ENCODE assay signal across 22 cellular contexts in the genomic region with DNA sequence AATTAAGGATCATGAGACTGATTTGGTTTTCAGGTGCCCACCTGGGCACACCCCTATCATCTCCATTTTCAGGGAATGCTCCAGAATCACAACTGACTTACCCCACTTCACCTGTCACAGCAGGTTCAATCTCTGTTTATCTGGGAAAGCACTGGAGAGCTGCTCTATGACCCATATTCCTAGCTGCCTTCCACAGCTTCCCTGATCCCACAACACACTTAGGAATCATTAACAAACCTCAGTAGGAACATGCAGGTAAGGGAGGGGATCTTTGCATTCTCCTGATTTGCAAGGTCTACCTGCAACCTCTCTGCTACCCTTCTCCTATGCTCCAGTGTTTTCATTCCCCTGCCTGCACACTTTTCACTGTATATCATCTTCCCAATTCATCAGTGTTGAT. TPM values are rescaled to one million over a fixed set of nuclear protein-coding genes. Genes with fewer than 3 reads are reported as not detected.
DNase-seq lines count a peak whose midpoint lies in the region; ATAC-seq, FAIRE-seq and TF ChIP-seq lines count a peak whose summit lies in the region.
"Had no signal": no experiment of that assay in that cellular context is flagged by ENCODE, and none has a peak within 500 bp of the region (broad histone marks: within the 10 kb centered on the region; RNA-seq: fewer than 3 reads in every experiment).

No MANE protein-coding gene starts in this region.

- H3K9me3 ChIP-seq in Peyer's patch (peaks cover 0 to 5% (median 0%) of the 10 kb centered on the region in 4 donors), liver (ENCODE audit: control insufficient read depth in 4 of 4, low read length in 3 of 4) (peaks cover 0 to 15% (median 0%) of the 10 kb centered on the region in 4 donors), small intestine (ENCODE audit: control insufficient read depth, low read depth) (peaks cover 3% of the 10 kb centered on the region), PC-9 (ENCODE audit: insufficient read depth, low read depth) (0 out of 2 replicates have a peak, but pooled peaks cover 5% of the 10 kb centered on the region), H9 (ENCODE audit: control insufficient read depth, low read depth, low read length) (no peaks in the 10 kb centered on the region)

- H3K4me1 Mint-ChIP-seq in H9: no peaks in the 10 kb centered on the region
- H3K4me1 Mint-ChIP-seq in activated naive CD8-positive, alpha-beta T cell treated with anti-CD3 and anti-CD28 coated beads, Interleukin-2, amount 50 U/mL, for 24 hours: no peaks in the 10 kb centered on the region

- H2BK20ac ChIP-seq in H9 (ENCODE audit: low read depth, low read length, poor library complexity, severe bottlenecking): no peak overlapping the region

- H3K4ac ChIP-seq in H9 (ENCODE audit: low read depth, low read length): no peak overlapping the region

- H3K79me1 ChIP-seq in H9 (ENCODE audit: insufficient read depth, low read depth, low read length, poor library complexity, severe bottlenecking): no peaks in the 10 kb centered on the region

- H4K8ac ChIP-seq in H9 (replicated peaks; ENCODE audit: insufficient read length, low read depth, low read length): no peak overlapping the region

- no peak for FAIRE-seq in small intestine (lab: Jason Lieb, UNC)
- FAIRE-seq: A549, D721Med, G401.6, GM12891, GM19239 had no signal

- no peak for DNase-seq in Peyer's patch
- peak; percentile 1 for DNase-seq in iPS-NIHi7 (ENCODE audit: extremely low spot score)
- DNase-seq in small intestine: peak; percentile 82
- DNase-seq in PC-9: no peak
- DNase-seq in central memory CD4-positive, alpha-beta T cell: no peak
- no peak for DNase-seq in H9
- DNase-seq in activated naive CD8-positive, alpha-beta T cell treated with anti-CD3 and anti-CD28 coated beads, Interleukin-2, amount 50 U/mL, for 24 hours: no peak
- DNase-seq: AML-193; Caco-2; CD4-positive, alpha-beta T cell; GM23248; HCEC 1CT had no signal

- intact Hi-C loops in PC-9 (cut with micrococcal nuclease; ENCODE audit: unreplicated experiment): no loop called here

- peaks cover 14 to 17% of the 10 kb centered on the region in 2 experiments for H3K9me3 Mint-ChIP-seq in H9
- peaks cover 22% of the 10 kb centered on the region for H3K9me3 Mint-ChIP-seq in activated naive CD8-positive, alpha-beta T cell treated with anti-CD3 and anti-CD28 coated beads, Interleukin-2, amount 50 U/mL, for 24 hours

- TF ChIP-seq CTCF in Peyer's patch (IDR thresholded peaks at IDR 0.05) (no peak), liver (IDR thresholded peaks at IDR 0.05; ENCODE audit: low read depth, low read length, missing input control) (no peak), PC-9 (conservative IDR thresholded peaks at IDR 0.05) (no peak), H9 (conservative IDR thresholded peaks at IDR 0.05) (no peak)

- H3K9ac ChIP-seq in liver (ENCODE audit: low read depth in 1 of 2, low read length in 2 of 2) (no peak overlapping the region), H9 (ENCODE audit: extremely low read depth, insufficient read length, low read length) (no peak overlapping the region)
- H3K9ac ChIP-seq: GM23248 had no signal

- H3K14ac ChIP-seq in H9 (ENCODE audit: insufficient read depth, low read length): no peak overlapping the region

- no peak overlapping the region for H2BK5ac ChIP-seq in H9 (ENCODE audit: insufficient read length, low read length)

- H3F3A ChIP-seq in PC-9 (ENCODE audit: insufficient read depth, low read depth): no peaks in the 10 kb centered on the region

- no peak overlapping the region for H4K91ac ChIP-seq in H9 (ENCODE audit: insufficient read length, low read depth, low read length)

- TF ChIP-seq RAD21 in liver (IDR thresholded peaks at IDR 0.05): peak; percentile 22 to 33

- H3K27ac Mint-ChIP-seq in H9: no peak overlapping the region
- H3K27ac Mint-ChIP-seq in activated naive CD8-positive, alpha-beta T cell treated with anti-CD3 and anti-CD28 coated beads, Interleukin-2, amount 50 U/mL, for 24 hours: no peak overlapping the region
- H3K27ac Mint-ChIP-seq: CD4-positive, alpha-beta T cell had no signal

- no peak for TF ChIP-seq POLR2A in Peyer's patch (IDR thresholded peaks at IDR 0.05)

- no peak overlapping the region for H2BK15ac ChIP-seq in H9 (ENCODE audit: low read depth, low read length)

- no peak overlapping the region for H3K56ac ChIP-seq in H9 (ENCODE audit: insufficient read length, low read depth, low read length)

- H3K23me2 ChIP-seq in H9 (ENCODE audit: insufficient read length, low read depth, low read length, poor library complexity, severe bottlenecking): no peaks in the 10 kb centered on the region

- BruUV-seq in PC-9 (replicated peaks; lab: Mats Ljungman, UMichigan): no TSS peak

- H3K79me2 ChIP-seq in PC-9 (ENCODE audit: low read depth) (no peaks in the 10 kb centered on the region), H9 (ENCODE audit: insufficient read depth, low read length) (no peaks in the 10 kb centered on the region)

- CTCF ChIA-PET in PC-9 (lab: Charles Lee): no interaction called here

- H2BK120ac ChIP-seq in H9 (ENCODE audit: low read depth, low read length, poor library complexity, severe bottlenecking): no peak overlapping the region

- H3K27me3 Mint-ChIP-seq in H9 (ENCODE audit: low read depth): peaks cover 8% of the 10 kb centered on the region
- peaks cover 19% of the 10 kb centered on the region for H3K27me3 Mint-ChIP-seq in activated naive CD8-positive, alpha-beta T cell treated with anti-CD3 and anti-CD28 coated beads, Interleukin-2, amount 50 U/mL, for 24 hours

- H4K5ac ChIP-seq in H9 (ENCODE audit: insufficient read length, low read depth, low read length): no peak overlapping the region

- no peak overlapping the region for H3K4me3 Mint-ChIP-seq in H9
- H3K4me3 Mint-ChIP-seq in activated naive CD8-positive, alpha-beta T cell treated with anti-CD3 and anti-CD28 coated beads, Interleukin-2, amount 50 U/mL, for 24 hours: no peak overlapping the region
- H3K4me3 Mint-ChIP-seq: CD4-positive, alpha-beta T cell had no signal

- no peak overlapping the region for H3K23ac ChIP-seq in H9 (ENCODE audit: insufficient read length, low read depth, low read length)

- H3K18ac ChIP-seq in H9 (ENCODE audit: insufficient read length, low read depth, low read length): no peak overlapping the region

- no peak overlapping the region for H2AFZ ChIP-seq in PC-9
- no peak overlapping the region for H2AFZ ChIP-seq in H9 (ENCODE audit: low read length)
- H2AFZ ChIP-seq: GM23248 had no signal

- H3K36me3 ChIP-seq in Peyer's patch (no peaks in the 10 kb centered on the region), liver (ENCODE audit: control insufficient read depth in 4 of 4, insufficient read depth in 3 of 4, low read depth in 1 of 4, low read length in 3 of 4) (no peaks in the 10 kb centered on the region), small intestine (ENCODE audit: control insufficient read depth in 2 of 2, insufficient read depth in 2 of 2, low read length in 2 of 2) (no peaks in the 10 kb centered on the region), PC-9 (ENCODE audit: low read depth) (no peaks in the 10 kb centered on the region)

- no peak overlapping the region for H2AK5ac ChIP-seq in H9 (ENCODE audit: insufficient read length, low read length)

- POLR2A ChIA-PET in PC-9 (lab: Charles Lee; ENCODE audit: unreplicated experiment): no interaction called here

- H3K4me2 ChIP-seq in PC-9 (no peak overlapping the region), H9 (ENCODE audit: insufficient read depth, insufficient read length, low read length) (no peak overlapping the region)
- H3K4me2 ChIP-seq: A549 had no signal

- no peaks in the 10 kb centered on the region for H4K20me1 ChIP-seq in PC-9 (ENCODE audit: insufficient read depth)
- no peaks in the 10 kb centered on the region for H4K20me1 ChIP-seq in H9 (ENCODE audit: control insufficient read depth, insufficient read depth, insufficient read length)

- H3K27me3 ChIP-seq in Peyer's patch (no peaks in the 10 kb centered on the region), liver (ENCODE audit: control insufficient read depth in 4 of 4, insufficient read depth in 4 of 4, low read length in 3 of 4) (no peaks in the 10 kb centered on the region), small intestine (ENCODE audit: control insufficient read depth in 2 of 2, insufficient read depth in 2 of 2, low read length in 2 of 2) (no peaks in the 10 kb centered on the region), PC-9 (ENCODE audit: insufficient read depth, low read depth) (peaks cover 31% of the 10 kb centered on the region), H9 (ENCODE audit: insufficient read depth, low read length) (no peaks in the 10 kb centered on the region)

- H3K4me1 ChIP-seq in Peyer's patch: peaks cover 0 to 11% (median 0%) of the 10 kb centered on the region in 4 donors
- peaks cover 5 to 39% (median 21%) of the 10 kb centered on the region in 4 donors for H3K4me1 ChIP-seq in liver (ENCODE audit: control insufficient read depth in 4 of 4, insufficient read depth in 4 of 4, low read length in 3 of 4)
- H3K4me1 ChIP-seq in small intestine (ENCODE audit: control insufficient read depth in 2 of 2, insufficient read depth in 1 of 2, low read depth in 1 of 2, low read length in 1 of 2): peaks cover 0 to 9% of the 10 kb centered on the region in 2 donors
- no peaks in the 10 kb centered on the region for H3K4me1 ChIP-seq in PC-9 (replicated peaks; ENCODE audit: insufficient read depth)
- no peaks in the 10 kb centered on the region for H3K4me1 ChIP-seq in H9 (ENCODE audit: insufficient read depth, low read length)
- H3K4me1 ChIP-seq: A549 had no signal

- H3K9me2 ChIP-seq in PC-9 (ENCODE audit: insufficient read depth): no peaks in the 10 kb centered on the region

- ATAC-seq in activated naive CD8-positive, alpha-beta T cell treated with anti-CD3 and anti-CD28 coated beads, Interleukin-2, amount 50 U/mL, for 24 hours: no peak
- ATAC-seq: A549 had no signal

- no peak overlapping the region for H3K4me3 ChIP-seq in Peyer's patch
- H3K4me3 ChIP-seq in liver (ENCODE audit: low read depth in 1 of 3, low read length in 3 of 3): no peak overlapping the region
- no peak overlapping the region for H3K4me3 ChIP-seq in small intestine (ENCODE audit: low read depth in 1 of 2, low read length in 2 of 2)
- no peak overlapping the region for H3K4me3 ChIP-seq in PC-9
- H3K4me3 ChIP-seq: A549, GM23248 had no signal

- H3K36me3 Mint-ChIP-seq in H9 (ENCODE audit: insufficient read depth in 1 of 3, low read depth in 3 of 3): peaks cover 2 to 12% (median 2%) of the 10 kb centered on the region in 3 experiments; a peak in 5 of 7 replicates
- peaks cover 5% of the 10 kb centered on the region for H3K36me3 Mint-ChIP-seq in activated naive CD8-positive, alpha-beta T cell treated with anti-CD3 and anti-CD28 coated beads, Interleukin-2, amount 50 U/mL, for 24 hours (ENCODE audit: low read depth)

- H3T11ph ChIP-seq in H9 (ENCODE audit: low read length): no peak overlapping the region

- peak overlapping the region in 3 of 4 donors; percentile 53 to 89 (median 75) for H3K27ac ChIP-seq in Peyer's patch
- H3K27ac ChIP-seq in liver (ENCODE audit: low read depth in 1 of 2, low read length in 2 of 2): peak overlapping the region; percentile 81 to 88
- peak overlapping the region in 1 of 2 donors; percentile 59 for H3K27ac ChIP-seq in small intestine (ENCODE audit: low read depth in 1 of 2, low read length in 1 of 2)
- no peak overlapping the region for H3K27ac ChIP-seq in PC-9
- H3K27ac ChIP-seq in H9 (ENCODE audit: insufficient read length, low read depth, low read length): no peak overlapping the region
- H3K27ac ChIP-seq: 22Rv1, A549, C4-2B, GM23248 had no signal

- H2BK12ac ChIP-seq in H9 (ENCODE audit: insufficient read length, low read depth, low read length): no peak overlapping the region

RNA-seq across cellular contexts. Expression of a gene that starts 18.7 kb away (rescaled TPM):
- total RNA-seq in Peyer's patch: 1,000 to 10,000 TPM in 2 of 4 donors, 100 to 1,000 TPM in 2; 598 to 2,513 (median 1,116) TPM
- 1,000 to 10,000 TPM in 1 of 2 donors, 100 to 1,000 TPM in 1; 975 to 1,486 TPM for total RNA-seq in liver
- polyA plus RNA-seq in liver: 1,000 to 10,000 TPM; 3,125 to 7,337 TPM
- over 10,000 TPM in 2 of 3 donors, 1,000 to 10,000 TPM in 1; 3,082 to 23,034 (median 10,168) TPM for polyA plus RNA-seq in small intestine
- total RNA-seq in PC-9 (2021): not detected in 2 replicates
- not detected in 2 replicates for total RNA-seq in H9 (2021)
- total RNA-seq: CD4-positive, alpha-beta T cell; GM23248; H4 had no signal
- polyA plus RNA-seq: A549, BJ, GM23248 had no signal

RNA-seq across cellular contexts. Expression of a gene that starts 23.6 kb away (rescaled TPM):
- 10 to 100 TPM in 3 of 4 donors, 1 to 10 TPM in 1; 2.5 to 68.5 (median 33.1) TPM for total RNA-seq in Peyer's patch
- total RNA-seq in liver: 10 to 100 TPM in 1 of 2 donors, 1 to 10 TPM in 1; 6.9 to 50.9 TPM
- polyA plus RNA-seq in liver: 10 to 100 TPM; 15.6 to 18.7 TPM
- 10 to 100 TPM; 17.2 to 40.5 (median 25.7) TPM for polyA plus RNA-seq in small intestine
- total RNA-seq in PC-9 (2021): 38.5 and 52.3 TPM in 2 replicates
- total RNA-seq in H9 (2021): 4.3 and 4.5 TPM in 2 replicates
- total RNA-seq: H4 had no signal

Comparison
In these comparisons a context has a peak if more than half of its experiments do, and no peak if none do; other contexts are left out.
1. DNase-seq: peak in iPS-NIHi7 (single experiment) and small intestine (single experiment); none in Peyer's patch (0 of 3), PC-9 (0 of 2), central memory CD4-positive, alpha-beta T cell (single experiment), H9 (single experiment) and activated naive CD8-positive, alpha-beta T cell treated with anti-CD3 and anti-CD28 coated beads, Interleukin-2, amount 50 U/mL, for 24 hours (single experiment).
2. H3K27ac ChIP-seq: peak in Peyer's patch (3 of 4) and liver (2 of 2); none in PC-9 (single experiment) and H9 (single experiment).
3. RNA of a gene that starts 18.7 kb away (total RNA-seq): 598 to 2,513 TPM in Peyer's patch and 975 to 1,486 TPM in liver; not detected in PC-9 and not detected in H9; every median in the first group is over 100 times any median in the second.